Comparison of ENCODE assay signal across 8 cellular contexts in the genomic region with DNA sequence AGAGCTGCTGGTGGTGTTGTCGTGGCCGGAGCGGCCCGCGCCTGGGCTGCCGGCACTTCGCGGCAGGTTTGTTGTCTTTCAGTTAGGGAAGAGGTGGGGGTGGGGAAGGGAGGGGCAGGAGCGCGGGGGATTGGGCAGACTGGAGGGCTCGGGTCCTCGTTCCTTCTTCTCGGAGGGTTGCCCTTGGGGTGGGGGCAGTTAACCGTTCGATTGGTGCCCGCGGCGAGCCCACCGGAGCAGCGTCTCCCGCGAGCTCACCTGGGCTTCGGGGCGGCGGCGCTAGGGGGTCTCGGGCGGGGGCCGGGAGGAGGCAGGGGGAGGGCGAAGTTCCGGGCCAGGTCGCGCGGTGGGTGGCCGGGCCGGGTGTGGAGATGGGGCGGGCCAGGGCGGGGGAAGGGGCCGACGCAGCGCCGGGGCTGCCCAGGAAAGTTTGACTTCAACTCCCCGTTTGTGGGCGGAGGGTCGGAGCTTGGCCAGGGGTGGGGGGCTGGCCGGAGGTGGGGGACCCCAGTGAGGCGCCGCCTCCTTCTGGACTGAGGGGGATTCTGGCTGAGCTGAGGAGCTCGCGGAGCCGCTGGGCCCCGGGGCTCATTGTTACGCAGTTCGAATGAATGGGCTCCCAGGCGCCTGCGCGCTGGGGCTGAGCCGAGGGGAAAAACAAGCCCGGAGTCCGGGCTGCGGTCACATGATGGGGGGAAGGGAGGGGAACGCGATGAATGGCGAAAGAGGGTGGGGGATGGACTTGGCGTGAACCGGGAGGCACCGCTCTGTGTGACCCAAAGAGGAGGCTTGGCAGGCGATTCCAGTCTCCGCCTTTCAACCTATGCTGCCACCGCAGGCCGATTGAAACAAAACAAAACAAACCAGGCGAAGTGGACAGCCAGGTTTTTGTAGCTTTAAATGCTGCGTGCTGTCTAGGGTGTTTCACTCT.
DNase-seq lines count a peak whose midpoint lies in the region; ATAC-seq lines count a peak whose summit lies in the region.

No MANE protein-coding gene starts in this region.

- H3K36me3 Mint-ChIP-seq in effector memory CD8-positive, alpha-beta T cell (ENCODE audit: insufficient read depth): peaks cover 60% of the 10 kb centered on the region

- H3K4me3 Mint-ChIP-seq in effector memory CD8-positive, alpha-beta T cell: peak overlapping the region; percentile 95 to 97

- H3K4me1 Mint-ChIP-seq in effector memory CD8-positive, alpha-beta T cell (ENCODE audit: low read depth in 2 of 2): peaks cover 43% of the 10 kb centered on the region in 2 donors

- H3K27me3 Mint-ChIP-seq in effector memory CD8-positive, alpha-beta T cell: peaks cover 6 to 14% of the 10 kb centered on the region in 2 donors

- ATAC-seq in GM19463 (IDR thresholded peaks at IDR 0.05; ENCODE audit: unreplicated experiment): peak; percentile 24
- peak; percentile 16 for ATAC-seq in effector memory CD8-positive, alpha-beta T cell (replicated peaks)

- no peaks in the 10 kb centered on the region for H3K9me3 Mint-ChIP-seq in effector memory CD8-positive, alpha-beta T cell

- H3K27ac Mint-ChIP-seq in effector memory CD8-positive, alpha-beta T cell: peak overlapping the region; percentile 99

- peak; percentile 73 to 98 (median 96) for DNase-seq in C1 segment of cervical spinal cord (lab: John Stamatoyannopoulos, UW)
- DNase-seq in HUDEP-2 (lab: John Stamatoyannopoulos, UW; ENCODE audit: unreplicated experiment in 76 of 76): peak in 75 of 76 experiments; percentile 20 to 98 (median 94)
- DNase-seq in NOMO-1 treated with DMSO at 0.1 percent for 48 hours (lab: John Stamatoyannopoulos, UW; ENCODE audit: unreplicated experiment): peak; percentile 79
- peak; percentile 71 to 81 (median 76) for DNase-seq in activated CD8-positive, alpha-beta memory T cell treated with anti-CD3 and anti-CD28 coated beads for 48 hours (ENCODE audit: low read depth in 2 of 3, low spot score in 2 of 3)
- DNase-seq in effector memory CD8-positive, alpha-beta T cell: peak; percentile 79 to 80 (median 79)
- DNase-seq in medulla oblongata (ENCODE audit: extremely low spot score): peak; percentile 99
- DNase-seq in stimulated activated CD4-positive, alpha-beta T cell treated with anti-CD3 and anti-CD28 coated beads, TNF-alpha, amount 100 ng/mL, for 4 hours (ENCODE audit: low read depth in 3 of 3): peak; percentile 53 to 63 (median 61)

Comparison
In these comparisons a context has a peak if more than half of its experiments do, and no peak if none do; other contexts are left out.
1. Peak in every context shown above with its lines: DNase-seq and ATAC-seq.